In genomic region chr2:168355779-168356178, GRCh38 we compare ENCODE assay signal across 21 cellular contexts.
DNase-seq lines count a peak whose midpoint lies in the region; TF ChIP-seq lines count a peak whose summit lies in the region.
"Had no signal": no experiment of that assay in that cellular context is flagged by ENCODE, and none has a peak within 500 bp of the region (broad histone marks: within the 10 kb centered on the region; RNA-seq: fewer than 3 reads in every experiment).

No MANE protein-coding gene starts in this region.

- H3K4me3 ChIP-seq in HUES64 (ENCODE audit: low read length) (no peak overlapping the region), parathyroid adenoma (ENCODE audit: low read depth, low read length) (no peak overlapping the region), lower leg skin (ENCODE audit: low read depth, poor library complexity, severe bottlenecking) (no peak overlapping the region)

- BruUV-seq in MCF 10A (replicated peaks; lab: Mats Ljungman, UMichigan): no TSS peak

- no peaks in the 10 kb centered on the region for H3K36me3 Mint-ChIP-seq in MCF 10A (ENCODE audit: insufficient read depth, unreplicated experiment)
- H3K36me3 Mint-ChIP-seq: CD14-positive monocyte had no signal

- H3K4me1 ChIP-seq in HUES64 (ENCODE audit: insufficient read depth, low read length) (peaks cover 8% of the 10 kb centered on the region), parathyroid adenoma (no peaks in the 10 kb centered on the region)
- H3K4me1 ChIP-seq: BE2C had no signal

- H3K79me2 ChIP-seq in parathyroid adenoma: no peaks in the 10 kb centered on the region

- peak overlapping the region; percentile 24 for H2AFZ ChIP-seq in parathyroid adenoma

- 67% methylated on average over 2 of the region's 2 CpGs for WGBS in HUES64
- WGBS in lower leg skin, 2 donors: 91 to 100% methylated on average over 2 of the region's 2 CpGs

- H3K9me3 ChIP-seq in HUES64 (ENCODE audit: insufficient read depth, low read depth, low read length) (peaks cover 15% of the 10 kb centered on the region), parathyroid adenoma (ENCODE audit: control insufficient read depth, low read length) (no peaks in the 10 kb centered on the region)
- H3K9me3 ChIP-seq: BE2C had no signal

- H3K36me3 ChIP-seq in HUES64 (ENCODE audit: insufficient read depth, low read length): no peaks in the 10 kb centered on the region
- no peaks in the 10 kb centered on the region for H3K36me3 ChIP-seq in parathyroid adenoma (ENCODE audit: control insufficient read depth, insufficient read depth, low read length)
- H3K36me3 ChIP-seq: BE2C had no signal

- H3K27ac Mint-ChIP-seq in MCF 10A (ENCODE audit: low read depth, unreplicated experiment): no peak overlapping the region
- H3K27ac Mint-ChIP-seq: CD14-positive monocyte had no signal

- peak; percentile 40 for DNase-seq in NCI-H510A treated with DMSO at 0.1 percent for 48 hours (lab: John Stamatoyannopoulos, UW)
- no peak for DNase-seq in NCI-H510A (lab: John Stamatoyannopoulos, UW)
- no peak for DNase-seq in caudate nucleus (lab: John Stamatoyannopoulos, UW)
- no peak for DNase-seq in lower leg skin (ENCODE audit: low spot score in 2 of 2)
- no peak for DNase-seq in MCF 10A (ENCODE audit: unreplicated experiment)
- DNase-seq in amygdala (lab: John Stamatoyannopoulos, UW): no peak
- DNase-seq: 8988T, ACHN, BE2C, GF-D8, H7, IMR-90, KG1, NCI-H1417 treated with DMSO at 0.1 percent for 48 hours, NCI-H2081 treated with DMSO at 0.1 percent for 48 hours, NCI-H446, SHP77 had no signal

- H3K4me2 ChIP-seq in parathyroid adenoma (ENCODE audit: low read length): no peak overlapping the region

- no peak overlapping the region for H3K4me3 Mint-ChIP-seq in MCF 10A (ENCODE audit: unreplicated experiment)
- H3K4me3 Mint-ChIP-seq: CD14-positive monocyte had no signal

- H3K9ac ChIP-seq in HUES64 (ENCODE audit: low read depth, low read length) (no peak overlapping the region), parathyroid adenoma (no peak overlapping the region)

- POLR2A ChIA-PET in MCF 10A (lab: Yijun Ruan, JAX): no interaction called here

- H3K27ac ChIP-seq in HUES64 (ENCODE audit: low read depth, low read length) (peak overlapping the region; percentile 21; the same call in 1 of the 2 replicates), caudate nucleus (ENCODE audit: low read depth, low read length) (peak overlapping the region; percentile 8), parathyroid adenoma (no peak overlapping the region)
- H3K27ac ChIP-seq: RWPE1 had no signal

- H3K27me3 Mint-ChIP-seq in MCF 10A (ENCODE audit: insufficient read depth, unreplicated experiment): no peaks in the 10 kb centered on the region

- TF ChIP-seq CTCF in parathyroid adenoma (IDR thresholded peaks at IDR 0.05) (no peak), lower leg skin (IDR thresholded peaks at IDR 0.05) (no peak), MCF 10A (IDR thresholded peaks at IDR 0.05; ENCODE audit: unreplicated experiment) (no peak)

- TF ChIP-seq POLR2A in lower leg skin (IDR thresholded peaks at IDR 0.05): no peak

- H3K27me3 ChIP-seq in HUES64 (ENCODE audit: insufficient read depth, low read length) (no peaks in the 10 kb centered on the region), parathyroid adenoma (ENCODE audit: control insufficient read depth, insufficient read depth, low read length) (no peaks in the 10 kb centered on the region)
- H3K27me3 ChIP-seq: BE2C had no signal

- intact Hi-C loops in lower leg skin (cut with DNase I; ENCODE audit: low total_unique reads) (no loop called here), MCF 10A (cut with micrococcal nuclease) (no loop called here)

- CTCF ChIA-PET in MCF 10A (lab: Yijun Ruan, JAX): interaction anchor here (0.7 kb wide), 1 partner anchor 10 kb away, joined by 4 read pairs; no protein-coding TSS in a partner anchor

- H3K9me3 Mint-ChIP-seq in MCF 10A (ENCODE audit: unreplicated experiment): no peaks in the 10 kb centered on the region

- no peaks in the 10 kb centered on the region for H3K4me1 Mint-ChIP-seq in MCF 10A (ENCODE audit: insufficient read depth, unreplicated experiment)
